Comparison of ENCODE assay signal across 23 cellular contexts in genomic region chr2:33267043-33267442, GRCh38.
A peak's percentile ranks its signal among the peaks of the same experiment; 100 is the strongest.
DNase-seq lines count a peak whose midpoint lies in the region; ATAC-seq, FAIRE-seq and TF ChIP-seq lines count a peak whose summit lies in the region.
"Had no signal": no experiment of that assay in that cellular context is flagged by ENCODE, and none has a peak within 500 bp of the region (broad histone marks: within the 10 kb centered on the region; RNA-seq: fewer than 3 reads in every experiment).

No MANE protein-coding gene starts in this region.

- H2BK5ac ChIP-seq in H1 (ENCODE audit: low read depth, low read length) (no peak overlapping the region), neuronal stem cell (ENCODE audit: low read length) (no peak overlapping the region)

- peaks cover 0 to 11% of the 10 kb centered on the region in 2 donors for H3K4me1 ChIP-seq in right atrium auricular region
- H3K4me1 ChIP-seq in H1 (replicated peaks in 1 of 4; ENCODE audit: control insufficient read depth in 3 of 4, insufficient read depth in 4 of 4, low read length in 3 of 4), result no peaks in the 10 kb centered on the region
- H3K4me1 ChIP-seq in neuronal stem cell (ENCODE audit: control insufficient read depth in 2 of 2, insufficient read depth in 1 of 2, low read depth in 1 of 2, low read length in 2 of 2), result no peaks in the 10 kb centered on the region

- H3K27me3 ChIP-seq in right atrium auricular region (no peaks in the 10 kb centered on the region), H1 (replicated peaks in 1 of 4; ENCODE audit: control insufficient read depth in 3 of 4, extremely low read depth in 1 of 4, insufficient read depth in 3 of 4, low read length in 3 of 4) (no peaks in the 10 kb centered on the region), neuronal stem cell (ENCODE audit: control insufficient read depth in 3 of 3, insufficient read depth in 3 of 3, low read depth in 1 of 3, low read length in 3 of 3) (no peaks in the 10 kb centered on the region)
- H3K27me3 ChIP-seq: BLaER1 had no signal

- no peaks in the 10 kb centered on the region for H3K27me3 Mint-ChIP-seq in type B pancreatic cell

- H3K27ac ChIP-seq in right atrium auricular region (no peak overlapping the region), H1 (ENCODE audit: low read depth, low read length) (no peak overlapping the region), neuronal stem cell (replicated peaks; ENCODE audit: low read length) (no peak overlapping the region)
- H3K27ac ChIP-seq: BLaER1, PC-9 had no signal

- H2AFZ ChIP-seq in H1 (ENCODE audit: low read length), result no peak overlapping the region
- no peak overlapping the region for H2AFZ ChIP-seq in neuronal stem cell (ENCODE audit: low read length)
- H2AFZ ChIP-seq: PC-9 had no signal

- no peak for TF ChIP-seq EP300 in H1 (IDR thresholded peaks at IDR 0.05; ENCODE audit: borderline replicate concordance in 1 of 2, low read depth in 2 of 2, low read length in 2 of 2)

- POLR2A ChIA-PET in H1 (lab: Charles Lee; ENCODE audit: partially characterized antibody), result no interaction called here

- CTCF ChIA-PET in H1 (lab: Charles Lee; ENCODE audit: partially characterized antibody), result interaction anchor here (1.0 kb wide), 1 partner anchor 319 kb away, joined by 3 read pairs; no protein-coding TSS in a partner anchor

- H3K23ac ChIP-seq in H1 (ENCODE audit: insufficient read length), result no peak overlapping the region
- H3K23ac ChIP-seq in neuronal stem cell (ENCODE audit: low read depth, low read length, poor library complexity), result no peak overlapping the region

- TF ChIP-seq POLR2A in H1 (IDR thresholded peaks at IDR 0.05; ENCODE audit: control extremely low read depth in 1 of 2, low read depth in 2 of 2, low read length in 2 of 2), result no peak

- no peak overlapping the region for H2BK20ac ChIP-seq in H1 (ENCODE audit: low read length)

- no peak for FAIRE-seq in H1 (lab: Jason Lieb, UNC)
- FAIRE-seq: GM18507 had no signal

- H3K4ac ChIP-seq in H1 (replicated peaks; ENCODE audit: insufficient read length, low read depth, low read length), result no peak overlapping the region
- no peak overlapping the region for H3K4ac ChIP-seq in neuronal stem cell (ENCODE audit: low read length)

- H3K36me3 Mint-ChIP-seq in type B pancreatic cell, result peaks cover 9% of the 10 kb centered on the region
- H3K36me3 Mint-ChIP-seq: CD4-positive, CD25-positive, alpha-beta regulatory T cell had no signal

- peak; percentile 16 for ATAC-seq in Right ventricle myocardium superior (ENCODE audit: poor library complexity)

- 87% methylated on average over 2 of the region's 2 CpGs; no CpG with 5 or more reads in 1 of the 2 experiments for WGBS in H1 (ENCODE audit: extremely low coverage in 1 of 2, insufficient coverage in 1 of 2, insufficient read length in 1 of 2, insufficient replicate concordance in 2 of 2, low coverage in 1 of 2, low lambda C conversion rate in 2 of 2, missing lambda C conversion rate in 1 of 2), 2 experiments
- no CpG with 5 or more reads among the region's 2 CpGs for WGBS in neuronal stem cell (ENCODE audit: extremely low coverage in 2 of 2, insufficient read length in 2 of 2, insufficient replicate concordance in 1 of 2), 2 donors

- H3K9ac ChIP-seq in H1 (replicated peaks in 1 of 4; ENCODE audit: extremely low read depth in 1 of 4, low read depth in 3 of 4, low read length in 3 of 4) (no peak overlapping the region), neuronal stem cell (ENCODE audit: low read depth, low read length, poor library complexity) (peak overlapping the region; percentile 55)
- H3K9ac ChIP-seq: BLaER1 had no signal

- peaks cover 7% of the 10 kb centered on the region for H3K4me1 Mint-ChIP-seq in type B pancreatic cell (ENCODE audit: unreplicated experiment)
- H3K4me1 Mint-ChIP-seq: H9 had no signal

- no peak overlapping the region for H3K14ac ChIP-seq in H1 (ENCODE audit: insufficient read length)
- peak overlapping the region; percentile 21 for H3K14ac ChIP-seq in neuronal stem cell (ENCODE audit: low read length)

- H3K9me3 ChIP-seq in right atrium auricular region, result no peaks in the 10 kb centered on the region
- no peaks in the 10 kb centered on the region for H3K9me3 ChIP-seq in H1 (ENCODE audit: insufficient read depth in 2 of 2, low read depth in 1 of 2, low read length in 1 of 2)
- H3K9me3 ChIP-seq in neuronal stem cell (replicated peaks in 1 of 2; ENCODE audit: control insufficient read depth in 2 of 2, insufficient read depth in 1 of 2, low read depth in 1 of 2, low read length in 2 of 2), result peaks cover 7% of the 10 kb centered on the region in 2 donors

- no peak overlapping the region for H3K56ac ChIP-seq in H1 (replicated peaks; ENCODE audit: insufficient read length, low read depth, low read length)

- H3K23me2 ChIP-seq in H1 (ENCODE audit: low read depth, low read length), result no peaks in the 10 kb centered on the region

- no peak overlapping the region for H4K5ac ChIP-seq in H1 (ENCODE audit: insufficient read length, low read depth, low read length)

- no peaks in the 10 kb centered on the region for H3K79me2 ChIP-seq in H1 (ENCODE audit: control insufficient read depth in 1 of 2, insufficient read depth in 2 of 2, low read length in 2 of 2)

- H2BK120ac ChIP-seq in H1 (replicated peaks; ENCODE audit: low read depth, low read length) (no peak overlapping the region), neuronal stem cell (ENCODE audit: low read depth, low read length) (no peak overlapping the region)

- no peaks in the 10 kb centered on the region for H3K79me1 ChIP-seq in H1 (ENCODE audit: low read depth, low read length)
- peaks cover 3% of the 10 kb centered on the region for H3K79me1 ChIP-seq in neuronal stem cell (ENCODE audit: low read depth, low read length)

- no peaks in the 10 kb centered on the region for H3K9me3 Mint-ChIP-seq in type B pancreatic cell
- H3K9me3 Mint-ChIP-seq: CD4-positive, CD25-positive, alpha-beta regulatory T cell; H9 had no signal

- H3K27ac Mint-ChIP-seq in type B pancreatic cell, result no peak overlapping the region
- H3K27ac Mint-ChIP-seq: CD4-positive, CD25-positive, alpha-beta regulatory T cell; H9 had no signal

- H4K91ac ChIP-seq in H1 (replicated peaks; ENCODE audit: insufficient read length, low read length) (no peak overlapping the region), neuronal stem cell (ENCODE audit: low read depth, low read length, poor library complexity) (no peak overlapping the region)

- no peak overlapping the region for H3K4me3 ChIP-seq in right atrium auricular region
- H3K4me3 ChIP-seq in H1 (ENCODE audit: extremely low read depth in 1 of 4, insufficient read depth in 2 of 4, low read depth in 3 of 4, low read length in 4 of 4), result no peak overlapping the region
- H3K4me3 ChIP-seq in neuronal stem cell (ENCODE audit: low read length in 2 of 2), result peak overlapping the region in 1 of 2 donors; percentile 26
- H3K4me3 ChIP-seq: BLaER1, PC-9 had no signal

- TF ChIP-seq CTCF in right atrium auricular region (IDR thresholded peaks at IDR 0.05) (no peak), H1 (IDR thresholded peaks at IDR 0.05; ENCODE audit: control extremely low read depth in 1 of 3, insufficient read depth in 1 of 3, low read depth in 1 of 3, low read length in 3 of 3) (no peak), type B pancreatic cell (conservative IDR thresholded peaks at IDR 0.05) (no peak)

- H3K36me3 ChIP-seq in right atrium auricular region (peaks cover 52% of the 10 kb centered on the region), H1 (ENCODE audit: control insufficient read depth in 2 of 4, insufficient read depth in 4 of 4, low read length in 3 of 4) (no peaks in the 10 kb centered on the region; a peak in 1 of 8 replicates), neuronal stem cell (replicated peaks in 1 of 2; ENCODE audit: control insufficient read depth in 2 of 2, insufficient read depth in 2 of 2, low read length in 2 of 2) (peaks cover 0 to 22% of the 10 kb centered on the region in 2 donors)

- H2AK5ac ChIP-seq in H1 (ENCODE audit: low read depth, low read length) (no peak overlapping the region), neuronal stem cell (ENCODE audit: low read depth, low read length) (no peak overlapping the region)

- no peak overlapping the region for H3K4me2 ChIP-seq in H1 (ENCODE audit: insufficient read depth in 1 of 2, low read depth in 2 of 2, low read length in 2 of 2)
- no peak overlapping the region for H3K4me2 ChIP-seq in neuronal stem cell (ENCODE audit: insufficient read depth, low read length, poor library complexity, severe bottlenecking)
- H3K4me2 ChIP-seq: BLaER1, PC-9 had no signal

- H4K20me1 ChIP-seq in H1 (replicated peaks in 1 of 2; ENCODE audit: control insufficient read depth in 1 of 2, insufficient read depth in 2 of 2, low read length in 2 of 2), result no peaks in the 10 kb centered on the region
- H4K20me1 ChIP-seq: BLaER1 had no signal

- H3K18ac ChIP-seq in H1 (ENCODE audit: extremely low read depth, low read length) (no peak overlapping the region), neuronal stem cell (ENCODE audit: low read length) (no peak overlapping the region)

- H2BK12ac ChIP-seq in H1 (ENCODE audit: low read depth, low read length) (no peak overlapping the region), neuronal stem cell (ENCODE audit: low read length) (no peak overlapping the region)

- H3K4me3 Mint-ChIP-seq in type B pancreatic cell, result no peak overlapping the region
- H3K4me3 Mint-ChIP-seq: CD4-positive, CD25-positive, alpha-beta regulatory T cell; H9 had no signal

- no peak overlapping the region for H2BK15ac ChIP-seq in H1 (ENCODE audit: low read length)
- no peak overlapping the region for H2BK15ac ChIP-seq in neuronal stem cell (ENCODE audit: low read length)

- TF ChIP-seq RAD21 in H1 (IDR thresholded peaks at IDR 0.05 in 1 of 2, conservative IDR thresholded peaks at IDR 0.05 in 1 of 2; ENCODE audit: low read depth in 2 of 2, low read length in 2 of 2), result no peak

- DNase-seq in Right ventricle myocardium superior, result no peak
- no peak for DNase-seq in right atrium auricular region (ENCODE audit: low spot score)
- no peak for DNase-seq in H1 (ENCODE audit: low read depth in 1 of 2, low spot score in 2 of 2)
- DNase-seq in neuronal stem cell (ENCODE audit: low spot score), result no peak
- no peak for DNase-seq in COLO829 (ENCODE audit: low spot score)
- no peak for DNase-seq in activated CD4-positive, alpha-beta T cell treated with anti-CD3 and anti-CD28 coated beads, Interleukin-2, amount 50 U/mL, for 1 hour
- DNase-seq in type B pancreatic cell (ENCODE audit: extremely low spot score, unreplicated experiment), result no peak
- DNase-seq in glomerular visceral epithelial cell (ENCODE audit: extremely low spot score), result no peak
- DNase-seq: 8988T; CD4-positive, CD25-positive, alpha-beta regulatory T cell; H9; KG1; MM.1S; NCI-H1048; NCI-H1417; NCI-H1694; NCI-H2081; NCI-H2227 treated with DMSO at 0.1 percent for 48 hours; NCI-H526 treated with DMSO at 0.1 percent for 48 hours; PC-9; SHP77 treated with DMSO at 0.1 percent for 48 hours had no signal

- H4K8ac ChIP-seq in H1 (ENCODE audit: extremely low read depth, insufficient read depth, low read length), result peak overlapping the region; percentile 51; the same call in 1 of the 2 replicates
- H4K8ac ChIP-seq in neuronal stem cell (ENCODE audit: low read depth, low read length), result no peak overlapping the region

- intact Hi-C loops in Right ventricle myocardium superior (cut with DNase I), result loop anchor here (5.0 kb wide), 1 partner anchor 495 kb away; no protein-coding TSS in a partner anchor

TF ChIP-seq in H1, 55 proteins besides CTCF, POLR2A, EP300 and RAD21 (continues in another document):
- TF ChIP-seq SIN3A (conservative IDR thresholded peaks at IDR 0.05 in 1 of 2, IDR thresholded peaks at IDR 0.05 in 1 of 2; ENCODE audit: low read depth in 1 of 2, low read length in 2 of 2), result no peak
- TF ChIP-seq CREB1 (IDR thresholded peaks at IDR 0.05), result no peak
